ENCODE assay signal across 8 cellular contexts in the genomic region with DNA sequence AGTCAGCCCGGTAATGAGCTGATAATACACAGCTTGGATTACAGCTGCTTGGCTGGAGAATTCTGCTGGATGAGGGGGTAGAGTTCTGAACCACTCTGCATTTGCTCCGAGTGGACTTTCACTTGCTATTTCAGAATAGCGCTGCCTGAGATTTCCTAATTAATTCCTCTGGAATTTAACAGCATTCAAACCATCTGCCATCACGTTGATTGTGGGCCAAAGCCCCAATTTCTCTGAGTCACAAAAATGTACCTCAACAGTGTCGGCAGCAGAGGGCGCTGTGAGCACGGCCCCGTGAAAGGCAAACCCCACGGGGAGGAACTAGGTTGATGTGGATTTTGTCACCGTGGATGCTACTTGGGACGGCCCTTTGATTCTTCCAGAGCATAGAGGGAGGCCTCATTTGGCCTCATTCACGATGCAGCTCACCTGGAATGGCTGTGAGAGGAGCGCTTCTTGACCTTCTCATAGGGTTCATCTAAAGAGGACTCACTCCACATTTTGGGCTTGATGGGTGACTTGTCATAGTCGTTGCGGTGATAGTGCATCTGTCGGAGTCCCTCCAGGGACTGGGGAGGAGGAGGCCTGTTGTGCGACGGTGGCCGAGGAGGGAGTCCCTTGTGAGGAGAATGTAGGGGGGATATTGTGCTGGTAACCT.
DNase-seq lines count a peak whose midpoint lies in the region; ATAC-seq and TF ChIP-seq lines count a peak whose summit lies in the region.

No MANE protein-coding gene starts in this region.

- no peak overlapping the region for H3K4me2 ChIP-seq in SU-DHL-6 (ENCODE audit: low read depth, low read length, poor library complexity, severe bottlenecking)

- no peak overlapping the region for H3K4me3 Mint-ChIP-seq in activated naive CD8-positive, alpha-beta T cell treated with anti-CD3 and anti-CD28 coated beads, Interleukin-2, amount 50 U/mL, for 24 hours
- no peak overlapping the region for H3K4me3 Mint-ChIP-seq in type B pancreatic cell

- H3K9me2 ChIP-seq in SU-DHL-6 (replicated peaks; ENCODE audit: insufficient read depth, low read length), result no peaks in the 10 kb centered on the region

- H3K9ac ChIP-seq in SU-DHL-6 (ENCODE audit: low read length), result no peak overlapping the region

- no peaks in the 10 kb centered on the region for H4K20me1 ChIP-seq in SU-DHL-6 (ENCODE audit: low read depth, low read length)

- H3K4me3 ChIP-seq in HL-60 (replicated peaks; ENCODE audit: insufficient read depth, low read length) (no peak overlapping the region), SU-DHL-6 (ENCODE audit: insufficient read depth, low read length, poor library complexity, severe bottlenecking) (no peak overlapping the region), cardiac muscle cell (no peak overlapping the region), prostate gland (no peak overlapping the region)

- peaks cover 12% of the 10 kb centered on the region for H3K4me1 Mint-ChIP-seq in activated naive CD8-positive, alpha-beta T cell treated with anti-CD3 and anti-CD28 coated beads, Interleukin-2, amount 50 U/mL, for 24 hours
- H3K4me1 Mint-ChIP-seq in type B pancreatic cell (ENCODE audit: unreplicated experiment), result peaks cover 20% of the 10 kb centered on the region

- no peaks in the 10 kb centered on the region for H3K27me3 ChIP-seq in HL-60 (ENCODE audit: insufficient read depth, poor library complexity, severe bottlenecking)
- no peaks in the 10 kb centered on the region for H3K27me3 ChIP-seq in SU-DHL-6 (ENCODE audit: low read length)
- no peaks in the 10 kb centered on the region for H3K27me3 ChIP-seq in cardiac muscle cell
- H3K27me3 ChIP-seq in prostate gland (replicated peaks; ENCODE audit: insufficient read depth), result no peaks in the 10 kb centered on the region

- no peaks in the 10 kb centered on the region for H3K9me3 Mint-ChIP-seq in activated naive CD8-positive, alpha-beta T cell treated with anti-CD3 and anti-CD28 coated beads, Interleukin-2, amount 50 U/mL, for 24 hours
- no peaks in the 10 kb centered on the region for H3K9me3 Mint-ChIP-seq in type B pancreatic cell

- peak; percentile 69 for DNase-seq in DMS53 (lab: John Stamatoyannopoulos, UW)
- DNase-seq in HL-60 (ENCODE audit: low read depth in 1 of 2, low spot score in 1 of 2), result peak; percentile 17 to 31
- peak; percentile 72 for DNase-seq in activated naive CD8-positive, alpha-beta T cell treated with anti-CD3 and anti-CD28 coated beads, Interleukin-2, amount 50 U/mL, for 24 hours
- DNase-seq in cardiac muscle cell (ENCODE audit: low read depth in 1 of 2, low spot score in 1 of 2), result peak; percentile 44 to 85
- DNase-seq in prostate gland (ENCODE audit: low spot score), result peak; percentile 30
- DNase-seq in type B pancreatic cell (ENCODE audit: extremely low spot score, unreplicated experiment), result no peak

- H3K27ac Mint-ChIP-seq in activated naive CD8-positive, alpha-beta T cell treated with anti-CD3 and anti-CD28 coated beads, Interleukin-2, amount 50 U/mL, for 24 hours, result no peak overlapping the region
- H3K27ac Mint-ChIP-seq in type B pancreatic cell, result peak overlapping the region; percentile 45

- H3K79me2 ChIP-seq in SU-DHL-6 (ENCODE audit: insufficient read depth, low read length), result no peaks in the 10 kb centered on the region

- H3K36me3 ChIP-seq in SU-DHL-6 (ENCODE audit: low read length), result no peaks in the 10 kb centered on the region
- no peaks in the 10 kb centered on the region for H3K36me3 ChIP-seq in cardiac muscle cell
- peaks cover 4 to 5% of the 10 kb centered on the region in 2 donors for H3K36me3 ChIP-seq in prostate gland

- intact Hi-C loops in prostate gland (cut with DNase I), result loop anchor here (2.0 to 10.0 kb wide), 3 partner anchors 45 to 435 kb away; no protein-coding TSS in a partner anchor

- H3K27ac ChIP-seq in HL-60 (replicated peaks), result no peak overlapping the region
- no peak overlapping the region for H3K27ac ChIP-seq in SU-DHL-6 (ENCODE audit: low read depth, low read length)
- no peak overlapping the region for H3K27ac ChIP-seq in cardiac muscle cell
- H3K27ac ChIP-seq in prostate gland, result peak overlapping the region in 1 of 2 donors; percentile 42

- H3K4me1 ChIP-seq in cardiac muscle cell (ENCODE audit: low read depth) (no peaks in the 10 kb centered on the region), prostate gland (replicated peaks) (no peaks in the 10 kb centered on the region)

- no peak for TF ChIP-seq POLR2A in prostate gland (IDR thresholded peaks at IDR 0.05)

- H2AFZ ChIP-seq in SU-DHL-6 (ENCODE audit: low read depth, low read length, severe bottlenecking), result no peak overlapping the region

- TF ChIP-seq CTCF in HL-60 (IDR thresholded peaks at IDR 0.05; ENCODE audit: insufficient read depth, low read length) (peak; percentile 60), SU-DHL-6 (IDR thresholded peaks at IDR 0.05; ENCODE audit: insufficient read depth, low read length, poor library complexity, severe bottlenecking) (peak; percentile 91), cardiac muscle cell (IDR thresholded peaks at IDR 0.05; ENCODE audit: low read depth, low read length) (peak; percentile 86), prostate gland (IDR thresholded peaks at IDR 0.05) (peak; percentile 72 to 96 (median 93)), type B pancreatic cell (conservative IDR thresholded peaks at IDR 0.05) (peak; percentile 95)

- no peaks in the 10 kb centered on the region for H3K36me3 Mint-ChIP-seq in activated naive CD8-positive, alpha-beta T cell treated with anti-CD3 and anti-CD28 coated beads, Interleukin-2, amount 50 U/mL, for 24 hours (ENCODE audit: low read depth)
- peaks cover 37% of the 10 kb centered on the region for H3K36me3 Mint-ChIP-seq in type B pancreatic cell

- peak; percentile 22 for ATAC-seq in activated naive CD8-positive, alpha-beta T cell treated with anti-CD3 and anti-CD28 coated beads, Interleukin-2, amount 50 U/mL, for 24 hours
- ATAC-seq in HG03095 (IDR thresholded peaks at IDR 0.05; ENCODE audit: unreplicated experiment), result no peak

- H3K9me3 ChIP-seq in SU-DHL-6 (ENCODE audit: insufficient read depth, low read length) (no peaks in the 10 kb centered on the region), cardiac muscle cell (ENCODE audit: low read depth) (no peaks in the 10 kb centered on the region), prostate gland (no peaks in the 10 kb centered on the region)

- H3F3A ChIP-seq in SU-DHL-6 (ENCODE audit: insufficient read depth), result no peaks in the 10 kb centered on the region

- 19% methylated on average over 19 of the region's 19 CpGs for WGBS in prostate gland

- H3K27me3 Mint-ChIP-seq in activated naive CD8-positive, alpha-beta T cell treated with anti-CD3 and anti-CD28 coated beads, Interleukin-2, amount 50 U/mL, for 24 hours, result no peaks in the 10 kb centered on the region
- no peaks in the 10 kb centered on the region for H3K27me3 Mint-ChIP-seq in type B pancreatic cell
